Comparison of ENCODE assay signal across 7 cellular contexts in the genomic region with DNA sequence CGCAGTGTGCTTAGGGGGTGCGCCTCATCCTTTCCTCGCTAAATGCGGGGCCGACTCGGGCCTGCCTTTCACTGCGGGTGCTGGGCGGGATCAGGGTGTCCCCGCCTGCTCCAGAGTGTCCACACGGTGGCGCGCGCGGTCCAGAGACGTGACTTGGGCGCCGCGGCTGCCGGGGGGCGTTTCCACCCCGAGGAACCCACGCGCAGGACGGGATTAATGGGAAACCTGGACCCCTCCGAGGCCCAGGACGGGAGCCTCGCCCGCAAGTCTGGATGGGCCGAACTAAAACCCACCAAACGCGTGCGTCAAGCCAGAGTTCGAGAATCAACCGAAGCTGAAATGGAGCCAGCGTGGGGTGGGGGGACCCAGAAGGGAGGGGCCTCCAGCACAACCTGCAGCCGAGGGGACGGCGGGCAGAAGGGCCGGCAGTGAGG.
DNase-seq lines count a peak whose midpoint lies in the region; ATAC-seq and TF ChIP-seq lines count a peak whose summit lies in the region.

No MANE protein-coding gene starts in this region.

- H3K4me3 ChIP-seq in OCI-LY7 (ENCODE audit: low read depth, low read length, poor library complexity, severe bottlenecking) = peak overlapping the region; percentile 69
- peak overlapping the region; percentile 59 to 89 for H3K4me3 ChIP-seq in muscle layer of colon (ENCODE audit: low read depth in 1 of 2, low read length in 2 of 2)

- peak overlapping the region; percentile 83 for H3K4me3 Mint-ChIP-seq in activated T-cell treated with anti-CD3 and anti-CD28 coated beads, Interleukin-2, amount 50 U/mL, for 4 hours

- peak; percentile 94 to 96 for ATAC-seq in activated T-cell treated with anti-CD3 and anti-CD28 coated beads, Interleukin-2, amount 50 U/mL, for 4 hours
- ATAC-seq in esophagus mucosa = peak; percentile 76

- POLR2A ChIA-PET in OCI-LY7 (lab: Charles Lee) = no interaction called here

- no peaks in the 10 kb centered on the region for H3K36me3 Mint-ChIP-seq in activated T-cell treated with anti-CD3 and anti-CD28 coated beads, Interleukin-2, amount 50 U/mL, for 4 hours (ENCODE audit: insufficient read depth)

- H2AFZ ChIP-seq in OCI-LY7 (ENCODE audit: low read length) = peak overlapping the region; percentile 76

- no peak overlapping the region for H3K27ac ChIP-seq in OCI-LY7 (ENCODE audit: low read depth, low read length, poor library complexity, severe bottlenecking)
- H3K27ac ChIP-seq in muscle layer of colon (ENCODE audit: low read depth, low read length) = peak overlapping the region; percentile 90

- H3K4me2 ChIP-seq in OCI-LY7 (ENCODE audit: low read length) = peak overlapping the region; percentile 88

- H3K27me3 Mint-ChIP-seq in activated T-cell treated with anti-CD3 and anti-CD28 coated beads, Interleukin-2, amount 50 U/mL, for 4 hours (ENCODE audit: low read depth) = no peaks in the 10 kb centered on the region

- H3K9me2 ChIP-seq in OCI-LY7 (ENCODE audit: insufficient read depth, low read length) = no peaks in the 10 kb centered on the region

- no peaks in the 10 kb centered on the region for H4K20me1 ChIP-seq in OCI-LY7 (ENCODE audit: insufficient read depth, low read length)

- H3K9me3 Mint-ChIP-seq in activated T-cell treated with anti-CD3 and anti-CD28 coated beads, Interleukin-2, amount 50 U/mL, for 4 hours = peaks cover 3% of the 10 kb centered on the region

- intact Hi-C loops in OCI-LY7 (cut with micrococcal nuclease; ENCODE audit: unreplicated experiment) = loop anchor here (1.0 to 10.0 kb wide), 4 partner anchors 105 to 525 kb away; a partner anchor contains a TSS

- H3K9ac ChIP-seq in muscle layer of colon (ENCODE audit: low read length) = peak overlapping the region; percentile 58

- H3K27me3 ChIP-seq in muscle layer of colon (ENCODE audit: control insufficient read depth in 1 of 2, insufficient read depth in 2 of 2, low read length in 2 of 2) = no peaks in the 10 kb centered on the region

- peaks cover 53% of the 10 kb centered on the region for H3K4me1 Mint-ChIP-seq in activated T-cell treated with anti-CD3 and anti-CD28 coated beads, Interleukin-2, amount 50 U/mL, for 4 hours (ENCODE audit: low read depth)

- TF ChIP-seq CTCF in GM12874 (IDR thresholded peaks at IDR 0.05; ENCODE audit: insufficient read depth, low read depth, low read length) = peak; percentile 93
- peak; percentile 97 for TF ChIP-seq CTCF in OCI-LY7 (conservative IDR thresholded peaks at IDR 0.05; ENCODE audit: low read length)

- CTCF ChIA-PET in OCI-LY7 (lab: Charles Lee; ENCODE audit: unreplicated experiment) = interaction anchor here (0.6 to 1.0 kb wide), 2 partner anchors 182 to 380 kb away, joined by 3 to 5 read pairs; a partner anchor contains a TSS

- no peaks in the 10 kb centered on the region for H3K36me3 ChIP-seq in OCI-LY7 (ENCODE audit: insufficient read depth, low read length)
- H3K36me3 ChIP-seq in muscle layer of colon (ENCODE audit: insufficient read depth, low read length) = no peaks in the 10 kb centered on the region

- DNase-seq in HS-27A (ENCODE audit: low read depth) (peak; percentile 78), OCI-LY7 (ENCODE audit: low spot score) (peak; percentile 83)
- peak; percentile 87 for DNase-seq in activated T-cell treated with anti-CD3 and anti-CD28 coated beads, Interleukin-2, amount 50 U/mL, for 4 hours
- peak; percentile 94 for DNase-seq in stimulated activated CD8-positive, alpha-beta memory T cell treated with anti-CD3 and anti-CD28 coated beads, Interleukin-4, amount 100 ng/mL, for 48 hours

- no TSS peak for BruUV-seq in OCI-LY7 (replicated peaks; lab: Mats Ljungman, UMichigan)

- no peaks in the 10 kb centered on the region for H3K79me2 ChIP-seq in OCI-LY7 (ENCODE audit: insufficient read depth, low read depth, low read length)

- H3K9me3 ChIP-seq in OCI-LY7 (ENCODE audit: low read length) (no peaks in the 10 kb centered on the region), muscle layer of colon (ENCODE audit: low read length) (no peaks in the 10 kb centered on the region)

- H3K4me1 ChIP-seq in OCI-LY7 (ENCODE audit: insufficient read depth, low read length, poor library complexity, severe bottlenecking) = peaks cover 9% of the 10 kb centered on the region
- H3K4me1 ChIP-seq in muscle layer of colon (ENCODE audit: insufficient read depth, low read length) = peaks cover 26% of the 10 kb centered on the region
